In genomic region chr16:55102077-55102476, GRCh38 we compare ENCODE assay signal across 27 cellular contexts.
"Had no signal": no experiment of that assay in that cellular context is flagged by ENCODE, and none has a peak within 500 bp of the region (broad histone marks: within the 10 kb centered on the region; RNA-seq: fewer than 3 reads in every experiment).

No MANE protein-coding gene starts in this region.

- H3K4me1 Mint-ChIP-seq: activated CD4-positive, alpha-beta memory T cell treated with anti-CD3 and anti-CD28 coated beads, Interleukin-2, amount 10 ng/mL, durations not matched to agents 7 days and 5 days; activated CD4-positive, alpha-beta T cell treated with anti-CD3 and anti-CD28 coated beads, Interleukin-2, amount 10 ng/mL, durations not matched to agents 7 days and 5 days; activated naive CD4-positive, alpha-beta T cell treated with anti-CD3 and anti-CD28 coated beads, Interleukin-2, amount 10 ng/mL, durations not matched to agents 7 days and 5 days had no signal

- ATAC-seq: activated T-cell treated with anti-CD3 and anti-CD28 coated beads, Interleukin-2, amount 50 U/mL, for 72 hours; gastroesophageal sphincter had no signal

- H3K27ac ChIP-seq: brain microvascular endothelial cell, colonic mucosa, epithelial cell of prostate, esophagus squamous epithelium, gastroesophageal sphincter had no signal

- H3K36me3 ChIP-seq: brain microvascular endothelial cell, colonic mucosa, esophagus squamous epithelium, gastroesophageal sphincter had no signal

- H3K27me3 ChIP-seq: brain microvascular endothelial cell, colonic mucosa had no signal

- H3K4me3 ChIP-seq: colonic mucosa, esophagus squamous epithelium, gastroesophageal sphincter had no signal

- H3K36me3 Mint-ChIP-seq: activated naive CD4-positive, alpha-beta T cell treated with anti-CD3 and anti-CD28 coated beads, Interleukin-2, amount 10 ng/mL, durations not matched to agents 7 days and 5 days; activated naive CD8-positive, alpha-beta T cell had no signal

- H3K9me3 Mint-ChIP-seq: activated CD4-positive, alpha-beta T cell treated with anti-CD3 and anti-CD28 coated beads, Interleukin-2, amount 10 ng/mL, durations not matched to agents 7 days and 5 days had no signal

- DNase-seq: activated CD4-positive, alpha-beta memory T cell treated with anti-CD3 and anti-CD28 coated beads, Interleukin-2, amount 10 ng/mL, durations not matched to agents 7 days and 5 days; activated CD4-positive, alpha-beta T cell treated with anti-CD3 and anti-CD28 coated beads for 1 hour; activated CD4-positive, alpha-beta T cell treated with anti-CD3 and anti-CD28 coated beads for 4 hours; activated CD4-positive, alpha-beta T cell treated with anti-CD3 and anti-CD28 coated beads, Interleukin-2, amount 10 ng/mL, durations not matched to agents 7 days and 5 days; activated CD4-positive, alpha-beta T cell treated with anti-CD3 and anti-CD28 coated beads, Interleukin-2, amount 50 U/mL, for 4 hours; activated CD8-positive, alpha-beta memory T cell treated with anti-CD3 and anti-CD28 coated beads, Interleukin-2, amount 50 U/mL, for 48 hours; activated gamma-delta T cell; activated naive CD4-positive, alpha-beta T cell; activated naive CD4-positive, alpha-beta T cell treated with anti-CD3 and anti-CD28 coated beads, Interleukin-2, amount 10 ng/mL, durations not matched to agents 7 days and 5 days; activated T-cell treated with anti-CD3 and anti-CD28 coated beads for 4 hours; activated T-cell treated with anti-CD3 and anti-CD28 coated beads, Interleukin-2, amount 50 U/mL, for 24 hours; activated T-cell treated with anti-CD3 and anti-CD28 coated beads, Interleukin-2, amount 50 U/mL, for 72 hours; amniotic stem cell; anterior cingulate cortex; brain microvascular endothelial cell; caudate nucleus; colonic mucosa; effector CD8-positive, alpha-beta T cell; esophagus squamous epithelium; foreskin melanocyte; T-helper 2 cell had no signal

- H3K27me3 Mint-ChIP-seq: activated CD4-positive, alpha-beta memory T cell treated with anti-CD3 and anti-CD28 coated beads, Interleukin-2, amount 10 ng/mL, durations not matched to agents 7 days and 5 days; activated CD4-positive, alpha-beta T cell treated with anti-CD3 and anti-CD28 coated beads, Interleukin-2, amount 10 ng/mL, durations not matched to agents 7 days and 5 days; activated naive CD4-positive, alpha-beta T cell treated with anti-CD3 and anti-CD28 coated beads, Interleukin-2, amount 10 ng/mL, durations not matched to agents 7 days and 5 days; activated naive CD8-positive, alpha-beta T cell; activated T-cell treated with anti-CD3 and anti-CD28 coated beads, Interleukin-2, amount 50 U/mL, for 24 hours had no signal

- FAIRE-seq: astrocyte, endometrium, endothelial cell of umbilical vein had no signal

- H3K4me1 ChIP-seq: colonic mucosa, esophagus squamous epithelium, gastroesophageal sphincter had no signal

- H3K4me3 Mint-ChIP-seq: activated CD4-positive, alpha-beta memory T cell treated with anti-CD3 and anti-CD28 coated beads, Interleukin-2, amount 10 ng/mL, durations not matched to agents 7 days and 5 days; activated CD4-positive, alpha-beta T cell treated with anti-CD3 and anti-CD28 coated beads, Interleukin-2, amount 10 ng/mL, durations not matched to agents 7 days and 5 days; activated naive CD4-positive, alpha-beta T cell treated with anti-CD3 and anti-CD28 coated beads, Interleukin-2, amount 10 ng/mL, durations not matched to agents 7 days and 5 days; activated naive CD8-positive, alpha-beta T cell; activated T-cell treated with anti-CD3 and anti-CD28 coated beads, Interleukin-2, amount 50 U/mL, for 24 hours; activated T-cell treated with anti-CD3 and anti-CD28 coated beads, Interleukin-2, amount 50 U/mL, for 72 hours had no signal

- H3K9me3 ChIP-seq: colonic mucosa had no signal

- H3K27ac Mint-ChIP-seq: activated CD4-positive, alpha-beta memory T cell treated with anti-CD3 and anti-CD28 coated beads, Interleukin-2, amount 10 ng/mL, durations not matched to agents 7 days and 5 days; activated CD4-positive, alpha-beta T cell treated with anti-CD3 and anti-CD28 coated beads, Interleukin-2, amount 10 ng/mL, durations not matched to agents 7 days and 5 days; activated naive CD4-positive, alpha-beta T cell treated with anti-CD3 and anti-CD28 coated beads, Interleukin-2, amount 10 ng/mL, durations not matched to agents 7 days and 5 days; activated naive CD8-positive, alpha-beta T cell; activated T-cell treated with anti-CD3 and anti-CD28 coated beads, Interleukin-2, amount 50 U/mL, for 24 hours; activated T-cell treated with anti-CD3 and anti-CD28 coated beads, Interleukin-2, amount 50 U/mL, for 72 hours had no signal
